In the genomic region with DNA sequence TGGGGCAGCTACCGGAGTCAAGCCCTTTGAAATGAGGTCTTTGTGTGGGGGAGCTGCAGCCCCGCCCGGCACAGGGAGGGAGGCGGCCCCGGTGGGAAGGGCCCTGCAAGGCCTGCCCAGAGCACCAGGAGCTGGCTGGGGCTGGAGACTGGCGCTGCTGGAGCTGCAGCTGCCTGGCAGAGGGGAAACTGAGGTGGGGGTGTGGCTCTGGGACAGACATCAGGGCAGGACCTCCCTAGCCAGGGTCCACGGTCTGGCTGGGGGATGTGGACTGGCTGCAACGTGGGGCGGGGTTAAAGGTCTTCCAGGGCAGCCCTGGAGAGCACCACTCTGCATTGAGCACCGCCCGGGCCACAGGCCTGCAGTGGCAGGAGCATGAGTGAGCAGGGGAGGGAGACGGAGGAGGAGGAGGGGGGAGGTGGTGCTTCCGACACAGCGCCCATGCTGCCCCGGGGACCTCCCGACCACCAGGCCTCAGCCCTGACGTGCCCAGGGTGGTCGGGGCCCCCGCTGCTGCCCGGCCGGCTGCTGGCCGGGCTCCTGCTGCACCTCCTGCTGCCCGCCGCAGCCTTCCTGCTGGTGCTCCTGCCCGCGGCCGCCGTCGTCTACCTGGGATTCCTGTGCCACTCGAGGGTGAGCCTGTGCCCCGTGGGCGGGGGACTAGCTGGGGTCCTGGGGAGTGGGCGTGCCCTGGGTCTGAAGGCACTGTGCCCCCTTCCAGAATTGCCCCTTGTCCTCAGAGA, we compare ENCODE assay signal across 12 cellular contexts. TPM values are rescaled to one million over a fixed set of nuclear protein-coding genes. Genes with fewer than 3 reads are reported as not detected.
DNase-seq lines count a peak whose midpoint lies in the region; ATAC-seq and TF ChIP-seq lines count a peak whose summit lies in the region.
"Had no signal": no experiment of that assay in that cellular context is flagged by ENCODE, and none has a peak within 500 bp of the region (broad histone marks: within the 10 kb centered on the region; RNA-seq: fewer than 3 reads in every experiment).

No MANE protein-coding gene starts in this region.

- peak; percentile 65 for DNase-seq in DMS 273 (lab: John Stamatoyannopoulos, UW; ENCODE audit: unreplicated experiment)
- no peak for DNase-seq in DMS 273 treated with DMSO at 0.1 percent for 48 hours (lab: John Stamatoyannopoulos, UW)
- DNase-seq in NCI-H510A treated with DMSO at 0.1 percent for 48 hours (lab: John Stamatoyannopoulos, UW): peak; percentile 70
- DNase-seq in hypothalamus (lab: John Stamatoyannopoulos, UW): peak in 37 of 51 donors; percentile 30 to 87 (median 73)
- DNase-seq in progenitor cell of endocrine pancreas (ENCODE audit: low spot score, unreplicated experiment): no peak
- DNase-seq in KBM-7: no peak
- no peak for DNase-seq in T-helper 9 cell
- DNase-seq: DMS79, NCI-H226, SHP77 had no signal

- peak overlapping the region; percentile 16 for H3K4me3 Mint-ChIP-seq in progenitor cell of endocrine pancreas (ENCODE audit: low read depth)

- no peak for TF ChIP-seq CTCF in progenitor cell of endocrine pancreas (IDR thresholded peaks at IDR 0.05; ENCODE audit: unreplicated experiment)

- H3K9me3 Mint-ChIP-seq in progenitor cell of endocrine pancreas (ENCODE audit: low read depth): no peaks in the 10 kb centered on the region
- H3K9me3 Mint-ChIP-seq: neural crest cell had no signal

- no peak for ATAC-seq in GM21423 (IDR thresholded peaks at IDR 0.05; ENCODE audit: unreplicated experiment)

- in situ Hi-C loops in KBM-7 (cut with MboI; ENCODE audit: low pct_unique_long_range_greater_than_20kb, low sequenced_read_pairs): no loop called here

- peaks cover 16% of the 10 kb centered on the region for H3K4me1 Mint-ChIP-seq in progenitor cell of endocrine pancreas (ENCODE audit: low read depth)

- no peaks in the 10 kb centered on the region for H3K36me3 Mint-ChIP-seq in progenitor cell of endocrine pancreas (ENCODE audit: insufficient read depth)

- H3K27me3 Mint-ChIP-seq in progenitor cell of endocrine pancreas: peaks cover 6% of the 10 kb centered on the region

- H3K27ac Mint-ChIP-seq in progenitor cell of endocrine pancreas: no peak overlapping the region

RNA-seq across cellular contexts. Expression of gene ANKRD65, which starts 4.8 kb away (rescaled TPM):
- total RNA-seq in progenitor cell of endocrine pancreas: 15.1 and 18.1 TPM in 2 replicates

RNA-seq across cellular contexts. Expression of gene VWA1, which starts 9.6 kb away (rescaled TPM):
- 29.7 and 36.8 TPM in 2 replicates for total RNA-seq in progenitor cell of endocrine pancreas

RNA-seq across cellular contexts. Expression of gene MRPL20, which starts 18.8 kb away (rescaled TPM):
- 104 and 109 TPM in 2 replicates for total RNA-seq in progenitor cell of endocrine pancreas

RNA-seq across cellular contexts. Expression of gene ATAD3C, which starts 23.6 kb away (rescaled TPM):
- 1.6 and 1.9 TPM in 2 replicates for total RNA-seq in progenitor cell of endocrine pancreas

RNA-seq across cellular contexts. Expression of gene CCNL2, which starts 26.8 kb away (rescaled TPM):
- total RNA-seq in progenitor cell of endocrine pancreas: 381 and 386 TPM in 2 replicates

Comparison
In these comparisons a context has a peak if more than half of its experiments do, and no peak if none do; other contexts are left out.
1. DNase-seq: peak in DMS 273 (single experiment), NCI-H510A treated with DMSO at 0.1 percent for 48 hours (single experiment) and hypothalamus (37 of 51); none in DMS 273 treated with DMSO at 0.1 percent for 48 hours (single experiment), progenitor cell of endocrine pancreas (single experiment), KBM-7 (single experiment) and T-helper 9 cell (single experiment).